In the genomic region with DNA sequence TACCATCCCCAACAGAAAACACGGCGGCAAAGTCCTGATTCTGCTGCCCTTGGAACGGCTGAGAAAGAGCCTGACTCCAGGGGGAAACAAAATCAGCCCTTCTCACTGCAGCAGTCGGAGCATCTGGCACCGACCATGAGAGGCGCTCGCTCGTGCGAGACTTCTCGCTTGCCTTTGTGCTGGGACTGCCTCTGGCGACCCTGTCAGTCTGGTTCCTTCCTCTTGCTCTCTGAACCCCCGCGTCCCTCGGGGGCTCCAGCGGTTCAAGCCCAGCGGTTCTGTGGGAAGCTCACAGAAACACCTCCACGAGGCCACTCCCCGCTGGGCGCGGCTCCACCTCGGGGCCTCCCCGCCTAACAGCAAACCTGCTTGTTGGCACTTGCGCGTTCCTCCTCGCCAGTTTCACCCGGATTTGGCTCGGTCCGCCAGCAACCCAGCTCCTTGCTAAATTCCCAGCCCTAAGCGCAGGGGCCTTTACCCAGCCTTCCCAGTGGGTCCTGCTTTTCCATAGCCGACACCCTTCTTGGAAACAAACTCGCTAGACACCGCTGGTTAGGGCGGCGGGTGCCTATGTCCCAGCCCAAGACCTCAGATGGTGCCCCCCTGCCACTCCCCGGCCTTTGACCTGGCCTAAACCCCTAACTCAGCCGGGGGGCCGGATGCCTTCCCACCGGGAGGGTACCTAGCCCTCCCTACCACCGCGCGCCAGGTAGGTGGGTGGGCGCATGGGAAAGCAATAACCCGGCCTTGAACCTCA, we compare ENCODE assay signal across 10 cellular contexts. TPM values are rescaled to one million over a fixed set of nuclear protein-coding genes. Genes with fewer than 3 reads are reported as not detected.
DNase-seq lines count a peak whose midpoint lies in the region; ATAC-seq and TF ChIP-seq lines count a peak whose summit lies in the region.
"Had no signal": no experiment of that assay in that cellular context is flagged by ENCODE, and none has a peak within 500 bp of the region (broad histone marks: within the 10 kb centered on the region; RNA-seq: fewer than 3 reads in every experiment).

No MANE protein-coding gene starts in this region.

- H2BK5ac ChIP-seq in trophoblast cell (ENCODE audit: low read depth, low read length, poor library complexity): peak overlapping the region; percentile 60

- H3K23ac ChIP-seq in trophoblast cell (ENCODE audit: low read length): no peak overlapping the region

- no peak overlapping the region for H3K27ac ChIP-seq in WERI-Rb-1
- peak overlapping the region; percentile 84 to 97 (median 95) for H3K27ac ChIP-seq in heart right ventricle
- H3K27ac ChIP-seq in trophoblast cell (ENCODE audit: low read depth, low read length): peak overlapping the region; percentile 59

- H3K9ac ChIP-seq in trophoblast cell (ENCODE audit: low read length): peak overlapping the region; percentile 96

- no peaks in the 10 kb centered on the region for H3K9me3 ChIP-seq in WERI-Rb-1 (ENCODE audit: severe bottlenecking)
- H3K9me3 ChIP-seq in heart right ventricle: no peaks in the 10 kb centered on the region
- H3K9me3 ChIP-seq in trophoblast cell (ENCODE audit: insufficient read depth, low read depth, low read length): no peaks in the 10 kb centered on the region

- TF ChIP-seq CTCF in WERI-Rb-1 (IDR thresholded peaks at IDR 0.05; ENCODE audit: low read depth, low read length): peak; percentile 63
- TF ChIP-seq CTCF in heart right ventricle (IDR thresholded peaks at IDR 0.05): peak in 5 of 9 donors; percentile 12 to 47 (median 33)

- peak overlapping the region; percentile 60 for H3K18ac ChIP-seq in trophoblast cell (ENCODE audit: low read length)

- H3K79me1 ChIP-seq in trophoblast cell (ENCODE audit: low read length): peaks cover 18% of the 10 kb centered on the region

- H3K4me1 Mint-ChIP-seq in activated CD4-positive, alpha-beta memory T cell treated with anti-CD3 and anti-CD28 coated beads for 36 hours (ENCODE audit: low read depth): peaks cover 10% of the 10 kb centered on the region
- H3K4me1 Mint-ChIP-seq in activated CD4-positive, alpha-beta memory T cell treated with anti-CD3 and anti-CD28 coated beads, Interleukin-2, amount 10 ng/mL, durations not matched to agents 7 days and 5 days: peaks cover 8% of the 10 kb centered on the region

- POLR2A ChIA-PET in activated CD4-positive, alpha-beta memory T cell treated with anti-CD3 and anti-CD28 coated beads for 36 hours (lab: Charles Lee): no interaction called here
- POLR2A ChIA-PET in activated CD4-positive, alpha-beta memory T cell treated with anti-CD3 and anti-CD28 coated beads, Interleukin-2, amount 10 ng/mL, durations not matched to agents 7 days and 5 days (lab: Charles Lee): no interaction called here

- H2AK5ac ChIP-seq in trophoblast cell (ENCODE audit: low read length): no peak overlapping the region

- CTCF ChIA-PET in activated CD4-positive, alpha-beta memory T cell treated with anti-CD3 and anti-CD28 coated beads for 36 hours (lab: Charles Lee): no interaction called here
- CTCF ChIA-PET in activated CD4-positive, alpha-beta memory T cell treated with anti-CD3 and anti-CD28 coated beads, Interleukin-2, amount 10 ng/mL, durations not matched to agents 7 days and 5 days (lab: Charles Lee): no interaction called here

- H2BK120ac ChIP-seq in trophoblast cell (ENCODE audit: insufficient read depth, low read length, poor library complexity): peak overlapping the region; percentile 23

- H3K27me3 ChIP-seq in WERI-Rb-1 (ENCODE audit: insufficient read depth, low read depth, severe bottlenecking): peaks cover 19% of the 10 kb centered on the region
- H3K27me3 ChIP-seq in heart right ventricle: peaks cover 0 to 38% (median 0%) of the 10 kb centered on the region in 7 donors
- H3K27me3 ChIP-seq in trophoblast cell (ENCODE audit: insufficient read depth, low read length): no peaks in the 10 kb centered on the region

- H3K36me3 Mint-ChIP-seq in activated CD4-positive, alpha-beta memory T cell treated with anti-CD3 and anti-CD28 coated beads for 36 hours: peaks cover 3% of the 10 kb centered on the region
- no peaks in the 10 kb centered on the region for H3K36me3 Mint-ChIP-seq in activated CD4-positive, alpha-beta memory T cell treated with anti-CD3 and anti-CD28 coated beads, Interleukin-2, amount 10 ng/mL, durations not matched to agents 7 days and 5 days (ENCODE audit: low read depth)

- peaks cover 53% of the 10 kb centered on the region for H3K27me3 Mint-ChIP-seq in activated CD4-positive, alpha-beta memory T cell treated with anti-CD3 and anti-CD28 coated beads for 36 hours
- peaks cover 44% of the 10 kb centered on the region for H3K27me3 Mint-ChIP-seq in activated CD4-positive, alpha-beta memory T cell treated with anti-CD3 and anti-CD28 coated beads, Interleukin-2, amount 10 ng/mL, durations not matched to agents 7 days and 5 days

- peaks cover 21% of the 10 kb centered on the region for H3K79me2 ChIP-seq in trophoblast cell (ENCODE audit: control insufficient read depth, insufficient read depth, low read length, poor library complexity)

- no peaks in the 10 kb centered on the region for H3K36me3 ChIP-seq in WERI-Rb-1
- H3K36me3 ChIP-seq in heart right ventricle: no peaks in the 10 kb centered on the region
- peaks cover 2 to 6% of the 10 kb centered on the region in 2 experiments for H3K36me3 ChIP-seq in trophoblast cell (ENCODE audit: control insufficient read depth in 1 of 2, insufficient read depth in 2 of 2, low read length in 2 of 2)

- H3K4me3 Mint-ChIP-seq in activated CD4-positive, alpha-beta memory T cell treated with anti-CD3 and anti-CD28 coated beads for 36 hours: no peak overlapping the region
- no peak overlapping the region for H3K4me3 Mint-ChIP-seq in activated CD4-positive, alpha-beta memory T cell treated with anti-CD3 and anti-CD28 coated beads, Interleukin-2, amount 10 ng/mL, durations not matched to agents 7 days and 5 days
- H3K4me3 Mint-ChIP-seq: central memory CD8-positive, alpha-beta T cell had no signal

- peak overlapping the region; percentile 85 for H3K4me2 ChIP-seq in trophoblast cell (ENCODE audit: low read length)

- no peak overlapping the region for H3K27ac Mint-ChIP-seq in activated CD4-positive, alpha-beta memory T cell treated with anti-CD3 and anti-CD28 coated beads for 36 hours
- H3K27ac Mint-ChIP-seq in activated CD4-positive, alpha-beta memory T cell treated with anti-CD3 and anti-CD28 coated beads, Interleukin-2, amount 10 ng/mL, durations not matched to agents 7 days and 5 days: no peak overlapping the region

- peak overlapping the region; percentile 66 for H3K4me3 ChIP-seq in WERI-Rb-1 (ENCODE audit: low read depth, low read length)
- peak overlapping the region; percentile 51 to 91 (median 78) for H3K4me3 ChIP-seq in heart right ventricle
- peak overlapping the region; percentile 96 for H3K4me3 ChIP-seq in trophoblast cell (ENCODE audit: low read depth, low read length)

- H2BK12ac ChIP-seq in trophoblast cell (ENCODE audit: low read length): no peak overlapping the region

- H3K14ac ChIP-seq in trophoblast cell (ENCODE audit: low read length): peak overlapping the region; percentile 36

- peak overlapping the region; percentile 69 for H4K91ac ChIP-seq in trophoblast cell (ENCODE audit: low read depth, low read length)

- intact Hi-C loops in activated CD4-positive, alpha-beta memory T cell treated with anti-CD3 and anti-CD28 coated beads for 36 hours (cut with micrococcal nuclease): loop anchor here (5.0 kb wide), 1 partner anchor 752 kb away; no protein-coding TSS in a partner anchor
- intact Hi-C loops in heart right ventricle (cut with DNase I): loop anchor here in 9 of 10 donors (5.0 to 10.0 kb wide), 10 partner anchors 58 to 898 kb away; a partner anchor contains a TSS

- 0 to 1% methylated on average over 43 of the region's 43 CpGs for WGBS in heart right ventricle, 2 donors
- WGBS in trophoblast cell (ENCODE audit: extremely low coverage, insufficient coverage, insufficient read length): no CpG with 5 or more reads among the region's 43 CpGs

- peak overlapping the region; percentile 31 for H4K8ac ChIP-seq in trophoblast cell (ENCODE audit: low read depth, low read length)

- H4K12ac ChIP-seq in trophoblast cell (ENCODE audit: low read depth, low read length): no peak overlapping the region

- peak overlapping the region; percentile 72 for H3K4ac ChIP-seq in trophoblast cell (ENCODE audit: low read depth, low read length)

- H3K9me3 Mint-ChIP-seq in activated CD4-positive, alpha-beta memory T cell treated with anti-CD3 and anti-CD28 coated beads for 36 hours: no peaks in the 10 kb centered on the region
- H3K9me3 Mint-ChIP-seq in activated CD4-positive, alpha-beta memory T cell treated with anti-CD3 and anti-CD28 coated beads, Interleukin-2, amount 10 ng/mL, durations not matched to agents 7 days and 5 days: no peaks in the 10 kb centered on the region
- H3K9me3 Mint-ChIP-seq: central memory CD8-positive, alpha-beta T cell had no signal

- H2AFZ ChIP-seq in trophoblast cell (ENCODE audit: insufficient read depth, low read length, poor library complexity): peak overlapping the region; percentile 38

- ATAC-seq in heart right ventricle (peak; percentile 47 to 74 (median 64)), HG03571 (IDR thresholded peaks at IDR 0.05; ENCODE audit: unreplicated experiment) (no peak)

- peak; percentile 11 for DNase-seq in activated CD4-positive, alpha-beta memory T cell treated with anti-CD3 and anti-CD28 coated beads for 36 hours
- DNase-seq in activated CD4-positive, alpha-beta memory T cell treated with anti-CD3 and anti-CD28 coated beads, Interleukin-2, amount 10 ng/mL, durations not matched to agents 7 days and 5 days: no peak
- DNase-seq in NCI-H1092 treated with DMSO at 0.1 percent for 48 hours (lab: John Stamatoyannopoulos, UW): peak; percentile 75
- DNase-seq in WERI-Rb-1: peak; percentile 58
- DNase-seq in heart right ventricle: peak; percentile 75 to 83
- peak; percentile 62 to 64 for DNase-seq in trophoblast cell
- no peak for DNase-seq in NK-92 treated with Interleukin-12 subunit alpha and Interleukin-12 subunit beta, amount 100 ng/mL, for 24 hours (lab: John Stamatoyannopoulos, UW)
- DNase-seq: DND-41 had no signal

- H3K4me1 ChIP-seq in heart right ventricle (peaks cover 0 to 47% (median 38%) of the 10 kb centered on the region in 9 donors), trophoblast cell (ENCODE audit: control insufficient read depth in 1 of 2, insufficient read depth in 2 of 2, low read length in 2 of 2) (peaks cover 2 to 8% of the 10 kb centered on the region in 2 experiments)

RNA-seq across cellular contexts. Expression of a gene that starts 2.2 kb away (rescaled TPM):
- total RNA-seq in activated CD4-positive, alpha-beta memory T cell treated with anti-CD3 and anti-CD28 coated beads for 36 hours: not detected
- not detected for total RNA-seq in activated CD4-positive, alpha-beta memory T cell treated with anti-CD3 and anti-CD28 coated beads, Interleukin-2, amount 10 ng/mL, durations not matched to agents 7 days and 5 days
- total RNA-seq in heart right ventricle: 10 to 100 TPM; 20.7 to 74.3 (median 41.0) TPM
- polyA plus RNA-seq in heart right ventricle: 10 to 100 TPM; 15.4 to 22.3 TPM
- 71.5 and 74.8 TPM in 2 replicates for polyA plus RNA-seq in trophoblast cell (2013)

Comparison
In these comparisons a context has a peak if more than half of its experiments do, and no peak if none do; other contexts are left out.
1. DNase-seq: peak in activated CD4-positive, alpha-beta memory T cell treated with anti-CD3 and anti-CD28 coated beads for 36 hours (single experiment), NCI-H1092 treated with DMSO at 0.1 percent for 48 hours (single experiment), WERI-Rb-1 (single experiment), heart right ventricle (2 of 2) and trophoblast cell (2 of 2); none in activated CD4-positive, alpha-beta memory T cell treated with anti-CD3 and anti-CD28 coated beads, Interleukin-2, amount 10 ng/mL, durations not matched to agents 7 days and 5 days (single experiment) and NK-92 treated with Interleukin-12 subunit alpha and Interleukin-12 subunit beta, amount 100 ng/mL, for 24 hours (single experiment).
2. RNA of a gene that starts 2.2 kb away (total RNA-seq): 20.7 to 74.3 TPM in heart right ventricle; not detected in activated CD4-positive, alpha-beta memory T cell treated with anti-CD3 and anti-CD28 coated beads for 36 hours and not detected in activated CD4-positive, alpha-beta memory T cell treated with anti-CD3 and anti-CD28 coated beads, Interleukin-2, amount 10 ng/mL, durations not matched to agents 7 days and 5 days; every median in the first group is over 10 times any median in the second.
3. Peak in every context shown above with its lines, with median percentiles within 50 percentile points of each other: H3K4me3 ChIP-seq.